Comparison of ENCODE assay signal across 8 cellular contexts in genomic region chr1:89633103-89633744, GRCh38. TPM values are rescaled to one million over a fixed set of nuclear protein-coding genes. Genes with fewer than 3 reads are reported as not detected.
DNase-seq lines count a peak whose midpoint lies in the region; ATAC-seq and TF ChIP-seq lines count a peak whose summit lies in the region.

LRRC8C (plus strand) TSS chr1:89633120; CDS start chr1:89686474, 53,354 bp downstream.

- H3K36me3 ChIP-seq in BE2C = no peaks in the 10 kb centered on the region

- no peaks in the 10 kb centered on the region for H3K27me3 ChIP-seq in BE2C

- peaks cover 47% of the 10 kb centered on the region for H3K36me3 Mint-ChIP-seq in activated CD8-positive, alpha-beta T cell treated with anti-CD3 and anti-CD28 coated beads, Interleukin-2, amount 10 ng/mL, durations not matched to agents 7 days and 5 days (ENCODE audit: low read depth)
- peaks cover 33% of the 10 kb centered on the region for H3K36me3 Mint-ChIP-seq in effector memory CD8-positive, alpha-beta T cell (ENCODE audit: insufficient read depth)

- POLR2A ChIA-PET in activated CD8-positive, alpha-beta T cell treated with anti-CD3 and anti-CD28 coated beads, Interleukin-2, amount 10 ng/mL, durations not matched to agents 7 days and 5 days (lab: Charles Lee) = interaction anchor here (0.6 to 11.0 kb wide), 16 partner anchors 11 to 755 kb away, joined by 3 to 201 read pairs (median 6); no protein-coding TSS in a partner anchor

- H3K4me3 ChIP-seq in BE2C (ENCODE audit: low read depth, low read length) = peak within 1 kb of the TSS; percentile 74

- no peaks in the 10 kb centered on the region for H3K9me3 ChIP-seq in BE2C

- H3K27me3 Mint-ChIP-seq in activated CD8-positive, alpha-beta T cell treated with anti-CD3 and anti-CD28 coated beads, Interleukin-2, amount 10 ng/mL, durations not matched to agents 7 days and 5 days (ENCODE audit: low read depth) = no peaks in the 10 kb centered on the region
- H3K27me3 Mint-ChIP-seq in effector memory CD8-positive, alpha-beta T cell = no peaks in the 10 kb centered on the region
- no peaks in the 10 kb centered on the region for H3K27me3 Mint-ChIP-seq in stimulated activated naive CD8-positive, alpha-beta T cell treated with anti-CD3 and anti-CD28 coated beads, Interleukin-15, amount 100 ng/mL, for 72 hours

- DNase-seq in BE2C (peak; percentile 63), NCI-H226 (peak; percentile 24), mesenteric fat pad (ENCODE audit: low spot score) (peak; percentile 93)
- DNase-seq in activated CD8-positive, alpha-beta T cell treated with anti-CD3 and anti-CD28 coated beads, Interleukin-2, amount 10 ng/mL, durations not matched to agents 7 days and 5 days = peak; percentile 79
- peak; percentile 63 to 67 (median 63) for DNase-seq in effector memory CD8-positive, alpha-beta T cell
- peak; percentile 71 to 75 for DNase-seq in stimulated activated naive CD8-positive, alpha-beta T cell treated with anti-CD3 and anti-CD28 coated beads, Interleukin-15, amount 100 ng/mL, for 72 hours

- CTCF ChIA-PET in activated CD8-positive, alpha-beta T cell treated with anti-CD3 and anti-CD28 coated beads, Interleukin-2, amount 10 ng/mL, durations not matched to agents 7 days and 5 days (lab: Charles Lee) = interaction anchor here (0.7 to 14.2 kb wide), 20 partner anchors 9 to 185 kb away, joined by 3 to 220 read pairs (median 4); no protein-coding TSS in a partner anchor

- H3K27ac Mint-ChIP-seq in activated CD8-positive, alpha-beta T cell treated with anti-CD3 and anti-CD28 coated beads, Interleukin-2, amount 10 ng/mL, durations not matched to agents 7 days and 5 days = peak within 1 kb of the TSS; percentile 95
- peak within 1 kb of the TSS; percentile 94 to 99 for H3K27ac Mint-ChIP-seq in effector memory CD8-positive, alpha-beta T cell
- H3K27ac Mint-ChIP-seq in stimulated activated naive CD8-positive, alpha-beta T cell treated with anti-CD3 and anti-CD28 coated beads, Interleukin-15, amount 100 ng/mL, for 72 hours = peak within 1 kb of the TSS; percentile 94 to 97

- peaks cover 4% of the 10 kb centered on the region; the same call in 1 of the 2 replicates for H3K4me1 ChIP-seq in BE2C

- ATAC-seq in GM18861 (IDR thresholded peaks at IDR 0.05; ENCODE audit: unreplicated experiment) = peak; percentile 24
- peak; percentile 29 for ATAC-seq in HG03060 (IDR thresholded peaks at IDR 0.05; ENCODE audit: low read depth, unreplicated experiment)
- ATAC-seq in activated CD8-positive, alpha-beta T cell treated with anti-CD3 and anti-CD28 coated beads, Interleukin-2, amount 10 ng/mL, durations not matched to agents 7 days and 5 days = peak; percentile 54
- ATAC-seq in effector memory CD8-positive, alpha-beta T cell (replicated peaks) = peak; percentile 58
- ATAC-seq in stimulated activated naive CD8-positive, alpha-beta T cell treated with anti-CD3 and anti-CD28 coated beads, Interleukin-15, amount 100 ng/mL, for 72 hours = peak; percentile 68

- peaks cover 71% of the 10 kb centered on the region for H3K4me1 Mint-ChIP-seq in activated CD8-positive, alpha-beta T cell treated with anti-CD3 and anti-CD28 coated beads, Interleukin-2, amount 10 ng/mL, durations not matched to agents 7 days and 5 days (ENCODE audit: low read depth)
- peaks cover 59 to 80% of the 10 kb centered on the region in 2 donors for H3K4me1 Mint-ChIP-seq in effector memory CD8-positive, alpha-beta T cell (ENCODE audit: low read depth in 2 of 2)
- peaks cover 73% of the 10 kb centered on the region for H3K4me1 Mint-ChIP-seq in stimulated activated naive CD8-positive, alpha-beta T cell treated with anti-CD3 and anti-CD28 coated beads, Interleukin-15, amount 100 ng/mL, for 72 hours

- H3K4me3 Mint-ChIP-seq in activated CD8-positive, alpha-beta T cell treated with anti-CD3 and anti-CD28 coated beads, Interleukin-2, amount 10 ng/mL, durations not matched to agents 7 days and 5 days = peak within 1 kb of the TSS; percentile 89
- peak within 1 kb of the TSS; percentile 85 to 95 for H3K4me3 Mint-ChIP-seq in effector memory CD8-positive, alpha-beta T cell
- peak within 1 kb of the TSS; percentile 93 to 94 for H3K4me3 Mint-ChIP-seq in stimulated activated naive CD8-positive, alpha-beta T cell treated with anti-CD3 and anti-CD28 coated beads, Interleukin-15, amount 100 ng/mL, for 72 hours

- TF ChIP-seq CTCF in BE2C (IDR thresholded peaks at IDR 0.05; ENCODE audit: low read depth, low read length) = no peak

- no peaks in the 10 kb centered on the region for H3K9me3 Mint-ChIP-seq in activated CD8-positive, alpha-beta T cell treated with anti-CD3 and anti-CD28 coated beads, Interleukin-2, amount 10 ng/mL, durations not matched to agents 7 days and 5 days (ENCODE audit: insufficient read depth)
- H3K9me3 Mint-ChIP-seq in effector memory CD8-positive, alpha-beta T cell = no peaks in the 10 kb centered on the region
- no peaks in the 10 kb centered on the region for H3K9me3 Mint-ChIP-seq in stimulated activated naive CD8-positive, alpha-beta T cell treated with anti-CD3 and anti-CD28 coated beads, Interleukin-15, amount 100 ng/mL, for 72 hours

RNA-seq across cellular contexts. Expression of gene LRRC8C, which starts in this region (rescaled TPM):
- 2.7 TPM for polyA plus RNA-seq in BE2C (2012; ENCODE audit: insufficient read depth, insufficient read length, low read depth)
- 10 to 100 TPM; 32.9 to 35.0 TPM for total RNA-seq in activated CD8-positive, alpha-beta T cell treated with anti-CD3 and anti-CD28 coated beads, Interleukin-2, amount 10 ng/mL, durations not matched to agents 7 days and 5 days
- total RNA-seq in mesenteric fat pad = 22.9 TPM

Comparison
In these comparisons a context has a peak if more than half of its experiments do, and no peak if none do; other contexts are left out.
1. Peak in every context shown above with its lines: DNase-seq, ATAC-seq and H3K4me3 ChIP-seq.
2. DNase-seq: peak in every context shown above with its lines; median percentile 93 in mesenteric fat pad; 79 in activated CD8-positive, alpha-beta T cell treated with anti-CD3 and anti-CD28 coated beads, Interleukin-2, amount 10 ng/mL, durations not matched to agents 7 days and 5 days; 73 in stimulated activated naive CD8-positive, alpha-beta T cell treated with anti-CD3 and anti-CD28 coated beads, Interleukin-15, amount 100 ng/mL, for 72 hours; 63 in BE2C; 63 in effector memory CD8-positive, alpha-beta T cell; 24 in NCI-H226.